Comparison of ENCODE assay signal across 3 cellular contexts in genomic region chr3:66344391-66344811, GRCh38.
TF ChIP-seq lines count a peak whose summit lies in the region.

No MANE protein-coding gene starts in this region.

TF ChIP-seq in GM12891, 5 proteins besides CTCF, POLR2A, EP300 and RAD21:
- TF ChIP-seq POU2F2 (IDR thresholded peaks at IDR 0.05; ENCODE audit: low read depth, low read length) = no peak
- TF ChIP-seq PAX5 (IDR thresholded peaks at IDR 0.05; ENCODE audit: insufficient read depth, low read length, severe bottlenecking) = no peak
- TF ChIP-seq POLR2AphosphoS5 (IDR thresholded peaks at IDR 0.05; ENCODE audit: low read depth, low read length) = no peak
- TF ChIP-seq SPI1 (IDR thresholded peaks at IDR 0.05; ENCODE audit: low read depth, low read length) = no peak
- no peak for TF ChIP-seq TAF1 (IDR thresholded peaks at IDR 0.05; ENCODE audit: low read depth, low read length)

TF ChIP-seq in GM12878, 131 proteins besides CTCF, POLR2A, EP300 and RAD21:
- 0 out of 2 replicates have a peak, but pooled peaks have one; percentile 15 for TF ChIP-seq RELB (IDR thresholded peaks at IDR 0.05; ENCODE audit: low read depth)
- TF ChIP-seq MAX (IDR thresholded peaks at IDR 0.05; ENCODE audit: low read depth, low read length) = no peak
- TF ChIP-seq SIX5 (IDR thresholded peaks at IDR 0.05; ENCODE audit: low read depth, low read length, severe bottlenecking) = no peak
- peak; percentile 26; the same call in 1 of the 2 replicates for TF ChIP-seq ATF7 (IDR thresholded peaks at IDR 0.05; ENCODE audit: low read depth)
- 0 out of 2 replicates have a peak, but pooled peaks have one; percentile 17 for TF ChIP-seq IKZF1 (conservative IDR thresholded peaks at IDR 0.05)
- TF ChIP-seq DPF2 (IDR thresholded peaks at IDR 0.05) = peak; percentile 56; the same call in 1 of the 2 replicates
- peak; percentile 82; the same call in 1 of the 2 replicates for TF ChIP-seq MLLT1 (IDR thresholded peaks at IDR 0.05)
- no peak for TF ChIP-seq TCF7 (IDR thresholded peaks at IDR 0.05; ENCODE audit: borderline replicate concordance)
- no peak for TF ChIP-seq SMAD5 (IDR thresholded peaks at IDR 0.05; ENCODE audit: low read depth)
- TF ChIP-seq HDAC6 (IDR thresholded peaks at IDR 0.05; ENCODE audit: unreplicated experiment) = no peak
- TF ChIP-seq NBN (IDR thresholded peaks at IDR 0.05) = 0 out of 2 replicates have a peak, but pooled peaks have one; percentile 35
- TF ChIP-seq FOXM1 (IDR thresholded peaks at IDR 0.05; ENCODE audit: low read depth, low read length) = no peak
- TF ChIP-seq BHLHE40 (IDR thresholded peaks at IDR 0.05; ENCODE audit: borderline replicate concordance in 1 of 2, low read depth in 2 of 2, low read length in 1 of 2) = peak in 1 of 2 experiments; percentile 76; a peak in 2 of 4 replicates
- TF ChIP-seq GATAD2B (conservative IDR thresholded peaks at IDR 0.05; ENCODE audit: low read depth) = 0 out of 2 replicates have a peak, but pooled peaks have one; percentile 32
- TF ChIP-seq MEF2B (IDR thresholded peaks at IDR 0.05; ENCODE audit: partially characterized antibody, poor library complexity, severe bottlenecking) = peak; percentile 42
- TF ChIP-seq, protein P1, sequence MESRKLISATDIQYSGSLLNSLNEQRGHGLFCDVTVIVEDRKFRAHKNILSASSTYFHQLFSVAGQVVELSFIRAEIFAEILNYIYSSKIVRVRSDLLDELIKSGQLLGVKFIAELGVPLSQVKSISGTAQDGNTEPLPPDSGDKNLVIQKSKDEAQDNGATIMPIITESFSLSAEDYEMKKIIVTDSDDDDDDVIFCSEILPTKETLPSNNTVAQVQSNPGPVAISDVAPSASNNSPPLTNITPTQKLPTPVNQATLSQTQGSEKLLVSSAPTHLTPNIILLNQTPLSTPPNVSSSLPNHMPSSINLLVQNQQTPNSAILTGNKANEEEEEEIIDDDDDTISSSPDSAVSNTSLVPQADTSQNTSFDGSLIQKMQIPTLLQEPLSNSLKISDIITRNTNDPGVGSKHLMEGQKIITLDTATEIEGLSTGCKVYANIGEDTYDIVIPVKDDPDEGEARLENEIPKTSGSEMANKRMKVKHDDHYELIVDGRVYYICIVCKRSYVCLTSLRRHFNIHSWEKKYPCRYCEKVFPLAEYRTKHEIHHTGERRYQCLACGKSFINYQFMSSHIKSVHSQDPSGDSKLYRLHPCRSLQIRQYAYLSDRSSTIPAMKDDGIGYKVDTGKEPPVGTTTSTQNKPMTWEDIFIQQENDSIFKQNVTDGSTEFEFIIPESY (IDR thresholded peaks at IDR 0.05) = peak; percentile 88
- TF ChIP-seq MTA2 (IDR thresholded peaks at IDR 0.05; ENCODE audit: low read depth) = peak; percentile 50; the same call in 1 of the 2 replicates
- TF ChIP-seq CBX5 (IDR thresholded peaks at IDR 0.05; ENCODE audit: low read depth) = no peak
- TF ChIP-seq RB1 (IDR thresholded peaks at IDR 0.05; ENCODE audit: borderline replicate concordance) = no peak
- peak in 1 of 2 experiments; percentile 19; a peak in 1 of 4 replicates for TF ChIP-seq IKZF2 (IDR thresholded peaks at IDR 0.05)

TF ChIP-seq in HepG2, 621 proteins besides CTCF, POLR2A, EP300 and RAD21:
- TF ChIP-seq ZNF770 (CRISPR knock-in tag; IDR thresholded peaks at IDR 0.05) (peak; percentile 37; the same call in 1 of the 2 replicates), ZNF280B (CRISPR knock-in tag; IDR thresholded peaks at IDR 0.05; ENCODE audit: borderline replicate concordance) (no peak), HOMEZ (CRISPR knock-in tag; IDR thresholded peaks at IDR 0.05; ENCODE audit: low read depth) (peak; percentile 59; the same call in 1 of the 2 replicates), ARID5B (CRISPR knock-in tag; IDR thresholded peaks at IDR 0.05) (peak; percentile 36; the same call in 1 of the 2 replicates), POGZ (CRISPR knock-in tag; IDR thresholded peaks at IDR 0.05) (peak; percentile 67; the same call in 1 of the 2 replicates), ZNF362 (CRISPR knock-in tag; IDR thresholded peaks at IDR 0.05; ENCODE audit: borderline replicate concordance) (peak; percentile 74), SOX13 (IDR thresholded peaks at IDR 0.05) (no peak; the same call in 1 of the 2 replicates), SOX13 (CRISPR knock-in tag; conservative IDR thresholded peaks at IDR 0.05 in 1 of 2, IDR thresholded peaks at IDR 0.05 in 1 of 2) (peak in 1 of 2 experiments; percentile 82; a peak in 2 of 4 replicates), ZBTB2 (CRISPR knock-in tag; IDR thresholded peaks at IDR 0.05; ENCODE audit: low read depth) (no peak), ZNF235 (CRISPR knock-in tag; IDR thresholded peaks at IDR 0.05; ENCODE audit: borderline replicate concordance) (no peak), SOX5 (CRISPR knock-in tag; IDR thresholded peaks at IDR 0.05; ENCODE audit: borderline replicate concordance) (peak; percentile 81; the same call in 1 of the 2 replicates), ZNF460 (CRISPR knock-in tag; IDR thresholded peaks at IDR 0.05; ENCODE audit: borderline replicate concordance) (no peak), HNF4A (CRISPR knock-in tag; IDR thresholded peaks at IDR 0.05) (peak; percentile 75), FOXA3 (CRISPR knock-in tag; IDR thresholded peaks at IDR 0.05) (0 out of 2 replicates have a peak, but pooled peaks have one; percentile 20), ZMYM4 (CRISPR knock-in tag; IDR thresholded peaks at IDR 0.05) (peak; percentile 50; the same call in 1 of the 2 replicates), TBX2 (CRISPR knock-in tag; IDR thresholded peaks at IDR 0.05; ENCODE audit: borderline replicate concordance) (peak; percentile 72; the same call in 1 of the 2 replicates), FOXC1 (CRISPR knock-in tag; IDR thresholded peaks at IDR 0.05; ENCODE audit: borderline replicate concordance) (no peak), BHLHE40 (IDR thresholded peaks at IDR 0.05; ENCODE audit: low read length) (peak; percentile 52), TFAP4 (IDR thresholded peaks at IDR 0.05; ENCODE audit: borderline replicate concordance, low read depth) (peak; percentile 37; the same call in 1 of the 2 replicates), FOXA1 (IDR thresholded peaks at IDR 0.05) (no peak), FOXA1 (CRISPR knock-in tag; IDR thresholded peaks at IDR 0.05) (peak; percentile 61), SOX6 (IDR thresholded peaks at IDR 0.05) (no peak), SOX6 (CRISPR knock-in tag; IDR thresholded peaks at IDR 0.05) (peak; percentile 77)
- TF ChIP-seq, protein P1 (CRISPR knock-in tag; IDR thresholded peaks at IDR 0.05) = peak; percentile 94
